26 cellular contexts compared by ENCODE assay signal in the genomic region with DNA sequence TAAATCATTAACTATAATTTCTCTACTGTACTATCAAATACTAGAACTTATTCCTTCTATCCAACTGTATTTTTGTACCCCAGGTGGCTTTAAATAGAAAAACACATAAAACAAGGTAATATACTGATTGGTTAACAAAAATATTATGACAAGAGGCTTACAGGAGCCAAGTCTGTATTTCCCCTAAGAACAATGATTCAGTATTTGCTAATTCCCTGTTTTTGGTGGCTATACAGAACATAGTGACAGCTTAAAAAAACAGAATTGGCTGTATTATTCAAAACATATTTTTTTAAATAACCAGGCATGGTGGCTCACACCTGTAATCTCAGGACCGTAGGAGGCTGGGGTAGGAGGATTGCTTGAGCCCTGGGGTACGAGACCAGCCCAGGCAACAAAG. TPM values are rescaled to one million over a fixed set of nuclear protein-coding genes. Genes with fewer than 3 reads are reported as not detected.
A peak's percentile ranks its signal among the peaks of the same experiment; 100 is the strongest.
DNase-seq lines count a peak whose midpoint lies in the region; ATAC-seq, FAIRE-seq and TF ChIP-seq lines count a peak whose summit lies in the region.
"Had no signal": no experiment of that assay in that cellular context is flagged by ENCODE, and none has a peak within 500 bp of the region (broad histone marks: within the 10 kb centered on the region; RNA-seq: fewer than 3 reads in every experiment).

No MANE protein-coding gene starts in this region.

- H3K4me2 ChIP-seq in HepG2 (ENCODE audit: low read depth, low read length) (no peak overlapping the region), OCI-LY3 (ENCODE audit: low read length) (peak overlapping the region; percentile 60; the same call in 1 of the 2 replicates)

- TF ChIP-seq CTCF in HepG2 (CRISPR knock-in tag; IDR thresholded peaks at IDR 0.05): no peak
- no peak for TF ChIP-seq CTCF in right lobe of liver (IDR thresholded peaks at IDR 0.05)
- TF ChIP-seq CTCF in OCI-LY3 (IDR thresholded peaks at IDR 0.05; ENCODE audit: low read depth, low read length): no peak
- TF ChIP-seq CTCF in esophagus muscularis mucosa (IDR thresholded peaks at IDR 0.05): no peak

- TF ChIP-seq EP300 in HepG2 (IDR thresholded peaks at IDR 0.05; ENCODE audit: low read depth in 2 of 2, low read length in 2 of 2) (no peak), HepG2 (CRISPR knock-in tag; IDR thresholded peaks at IDR 0.05; ENCODE audit: borderline replicate concordance) (no peak), esophagus muscularis mucosa (IDR thresholded peaks at IDR 0.05) (no peak)

- no TSS peak for BruUV-seq in HepG2 (replicated peaks; lab: Mats Ljungman, UMichigan)

- no peak for TF ChIP-seq POLR2A in HepG2 (IDR thresholded peaks at IDR 0.05; ENCODE audit: insufficient read depth in 1 of 2, low read depth in 2 of 2, low read length in 2 of 2)
- TF ChIP-seq POLR2A in right lobe of liver (IDR thresholded peaks at IDR 0.05): no peak
- TF ChIP-seq POLR2A in esophagus muscularis mucosa (IDR thresholded peaks at IDR 0.05; ENCODE audit: low read depth): no peak

- H3K79me2 ChIP-seq in HepG2 (ENCODE audit: insufficient read depth, low read length) (peaks cover 99% of the 10 kb centered on the region), OCI-LY3 (ENCODE audit: low read length) (peaks cover 96% of the 10 kb centered on the region)

- H3K36me3 Mint-ChIP-seq in activated T-cell treated with anti-CD3 and anti-CD28 coated beads, Interleukin-2, amount 50 U/mL, for 24 hours (ENCODE audit: low read depth): peaks cover 26% of the 10 kb centered on the region

- intact Hi-C loops in HepG2 (cut with micrococcal nuclease; ENCODE audit: unreplicated experiment): no loop called here
- intact Hi-C loops in right lobe of liver (cut with DNase I): no loop called here
- intact Hi-C loops in esophagus muscularis mucosa (cut with DNase I): no loop called here

- H3K27me3 ChIP-seq in HepG2 (ENCODE audit: control insufficient read depth in 1 of 2, insufficient read depth in 2 of 2, low read length in 2 of 2): no peaks in the 10 kb centered on the region
- H3K27me3 ChIP-seq in right lobe of liver: no peaks in the 10 kb centered on the region
- no peaks in the 10 kb centered on the region for H3K27me3 ChIP-seq in OCI-LY3 (ENCODE audit: low read depth, low read length)
- no peaks in the 10 kb centered on the region for H3K27me3 ChIP-seq in esophagus muscularis mucosa
- H3K27me3 ChIP-seq: MG63 had no signal

- CTCF ChIA-PET in HepG2 (lab: Yijun Ruan, JAX; ENCODE audit: low intra/inter-chr PET ratio, low total read pairs): no interaction called here

- in situ Hi-C loops in HepG2 (cut with HindIII; ENCODE audit: extremely low pct_ligation_motif_present, low pct_unique_long_range_greater_than_20kb): no loop called here

- H3K4me1 ChIP-seq in HepG2 (ENCODE audit: insufficient read depth, low read length): peaks cover 43% of the 10 kb centered on the region
- H3K4me1 ChIP-seq in right lobe of liver: no peaks in the 10 kb centered on the region
- H3K4me1 ChIP-seq in OCI-LY3 (ENCODE audit: low read length): peaks cover 30% of the 10 kb centered on the region
- peaks cover 4 to 68% (median 60%) of the 10 kb centered on the region in 4 donors for H3K4me1 ChIP-seq in esophagus muscularis mucosa

- H2AFZ ChIP-seq in HepG2 (ENCODE audit: low read length) (no peak overlapping the region), OCI-LY3 (ENCODE audit: low read depth, low read length) (no peak overlapping the region)

- H3K27me3 Mint-ChIP-seq in activated T-cell treated with anti-CD3 and anti-CD28 coated beads, Interleukin-2, amount 50 U/mL, for 24 hours: no peaks in the 10 kb centered on the region
- H3K27me3 Mint-ChIP-seq: CD8-positive, alpha-beta memory T cell had no signal

- TF ChIP-seq RAD21 in HepG2 (CRISPR knock-in tag; IDR thresholded peaks at IDR 0.05): no peak

- no peak for FAIRE-seq in HepG2 (lab: Jason Lieb, UNC)

- H3K9ac ChIP-seq in HepG2 (ENCODE audit: insufficient read depth, low read depth, low read length) (no peak overlapping the region), OCI-LY3 (ENCODE audit: low read length) (no peak overlapping the region)

- H3K4me3 ChIP-seq in HepG2 (replicated peaks in 1 of 3; ENCODE audit: insufficient read depth in 1 of 3, low read depth in 2 of 3, low read length in 3 of 3): no peak overlapping the region
- H3K4me3 ChIP-seq in right lobe of liver: no peak overlapping the region
- no peak overlapping the region for H3K4me3 ChIP-seq in OCI-LY3 (ENCODE audit: low read length)
- H3K4me3 ChIP-seq in esophagus muscularis mucosa: no peak overlapping the region
- H3K4me3 ChIP-seq: MG63 had no signal

- no peak overlapping the region for H3K4me3 Mint-ChIP-seq in activated T-cell treated with anti-CD3 and anti-CD28 coated beads, Interleukin-2, amount 50 U/mL, for 24 hours

- POLR2A ChIA-PET in HepG2 (lab: Yijun Ruan, JAX): interaction anchor here (1.2 kb wide), 1 partner anchor 17 kb away, joined by 3 read pairs; a partner anchor contains a TSS

- H3K4me1 Mint-ChIP-seq in activated T-cell treated with anti-CD3 and anti-CD28 coated beads, Interleukin-2, amount 50 U/mL, for 24 hours (ENCODE audit: low read depth): peaks cover 72% of the 10 kb centered on the region

- H3K27ac Mint-ChIP-seq in activated T-cell treated with anti-CD3 and anti-CD28 coated beads, Interleukin-2, amount 50 U/mL, for 24 hours: no peak overlapping the region

- ATAC-seq in HepG2: no peak
- ATAC-seq in right lobe of liver: no peak

- peaks cover 17% of the 10 kb centered on the region for H3K9me3 Mint-ChIP-seq in activated T-cell treated with anti-CD3 and anti-CD28 coated beads, Interleukin-2, amount 50 U/mL, for 24 hours

- H3K9me3 ChIP-seq in HepG2 (ENCODE audit: low read length): no peaks in the 10 kb centered on the region
- H3K9me3 ChIP-seq in right lobe of liver: peaks cover 0 to 3% (median 0%) of the 10 kb centered on the region in 4 donors
- peaks cover 11% of the 10 kb centered on the region; the same call in 1 of the 2 replicates for H3K9me3 ChIP-seq in OCI-LY3 (ENCODE audit: insufficient read depth, low read length)
- peaks cover 0 to 2% (median 0%) of the 10 kb centered on the region in 4 donors for H3K9me3 ChIP-seq in esophagus muscularis mucosa

- DNase-seq in HepG2 (ENCODE audit: low spot score) (no peak), right lobe of liver (no peak), dermis blood vessel endothelial cell (peak; percentile 38), esophagus muscularis mucosa (ENCODE audit: extremely low spot score) (no peak), LoVo (ENCODE audit: low spot score) (no peak)
- DNase-seq in activated T-cell treated with anti-CD3 and anti-CD28 coated beads, Interleukin-2, amount 50 U/mL, for 24 hours: no peak
- no peak for DNase-seq in stimulated activated CD8-positive, alpha-beta memory T cell treated with anti-CD3 and anti-CD28 coated beads, Interleukin-4, amount 100 ng/mL, for 48 hours
- DNase-seq: 8988T; ACHN; DMS 273 treated with DMSO at 0.1 percent for 48 hours; DMS79; EL; MG63; NCI-H1105 treated with DMSO at 0.1 percent for 48 hours; NCI-H146; NCI-H1930; NCI-H2107; NCI-H446; NCI-H524 treated with DMSO at 0.1 percent for 48 hours; NCI-H774; NK-92 treated with Interleukin-12 subunit alpha and Interleukin-12 subunit beta, amount 100 ng/mL, for 24 hours; SHP77 had no signal

- H4K20me1 ChIP-seq in HepG2 (ENCODE audit: insufficient read depth, low read length) (peaks cover 25% of the 10 kb centered on the region; the same call in 1 of the 2 replicates), OCI-LY3 (ENCODE audit: insufficient read depth, low read length) (peaks cover 76% of the 10 kb centered on the region)

- H3K27ac ChIP-seq in HepG2 (ENCODE audit: extremely low read length, insufficient read depth, low read length) (no peak overlapping the region), right lobe of liver (no peak overlapping the region), OCI-LY3 (ENCODE audit: low read length) (no peak overlapping the region), esophagus muscularis mucosa (replicated peaks in 1 of 4) (no peak overlapping the region)
- H3K27ac ChIP-seq: HL-60, RWPE1 had no signal

- H3K36me3 ChIP-seq in HepG2 (replicated peaks in 1 of 2; ENCODE audit: control insufficient read depth in 1 of 2, insufficient read depth in 2 of 2, low read length in 2 of 2) (no peaks in the 10 kb centered on the region), right lobe of liver (no peaks in the 10 kb centered on the region), OCI-LY3 (replicated peaks; ENCODE audit: low read depth, low read length) (peaks cover 15% of the 10 kb centered on the region), esophagus muscularis mucosa (no peaks in the 10 kb centered on the region)

- 100% methylated on average over 2 of the region's 2 CpGs for WGBS in HepG2 (ENCODE audit: low lambda C conversion rate)
- 66% methylated on average over 2 of the region's 2 CpGs for WGBS in right lobe of liver (ENCODE audit: insufficient coverage, low coverage, low lambda C conversion rate, missing lambda C conversion rate)
- 88% methylated on average over 2 of the region's 2 CpGs for WGBS in esophagus muscularis mucosa

RNA-seq across cellular contexts. Expression of a gene that starts 16.3 kb away (rescaled TPM):
- total RNA-seq in HepG2 (2016; rRNA removed; fragmentation: Illumina TruSeq; extraction: Trizol): 67.4 and 98.4 TPM in 2 replicates
- total RNA-seq in HepG2 (2016; cell fraction: cytosol; rRNA removed; fragmentation: Illumina TruSeq; extraction: Trizol; ENCODE audit: low read depth): 113 and 115 TPM in 2 replicates
- total RNA-seq in HepG2 (2016; cell fraction: insoluble cytoplasmic fraction; rRNA removed; fragmentation: Illumina TruSeq; extraction: Trizol): 65.4 and 98.8 TPM in 2 replicates
- 63.8 and 71.5 TPM in 2 replicates for total RNA-seq in HepG2 (2016; cell fraction: membrane; rRNA removed; fragmentation: Illumina TruSeq; extraction: Trizol)
- total RNA-seq in HepG2 (2016; cell fraction: nucleus; rRNA removed; fragmentation: Illumina TruSeq; extraction: Trizol): 135 and 150 TPM in 2 replicates
- polyA plus RNA-seq in HepG2 (2011; rRNA removed): 100 and 133 TPM in 2 replicates
- polyA plus RNA-seq in HepG2 (2011; cell fraction: cytosol; rRNA removed): 56.6 and 89.3 TPM in 2 replicates
- 46.6 and 69.0 TPM in 2 replicates for polyA plus RNA-seq in HepG2 (2011; cell fraction: nucleus; rRNA removed)
- polyA plus RNA-seq in HepG2 (2012): 176 and 196 TPM in 2 replicates
- polyA plus RNA-seq in HepG2 (2016; cell fraction: cytosol; fragmentation: Illumina TruSeq; extraction: Trizol; ENCODE audit: low read depth): 25.4 and 26.1 TPM in 2 replicates
- polyA plus RNA-seq in HepG2 (2016; cell fraction: insoluble cytoplasmic fraction; fragmentation: Illumina TruSeq; extraction: Trizol; ENCODE audit: low read depth): 104 and 116 TPM in 2 replicates
- 56.9 and 65.1 TPM in 2 replicates for polyA plus RNA-seq in HepG2 (2016; cell fraction: membrane; fragmentation: Illumina TruSeq; extraction: Trizol; ENCODE audit: low read depth)
- 271 and 279 TPM in 2 replicates for polyA plus RNA-seq in HepG2 (2016; cell fraction: nucleus; fragmentation: Illumina TruSeq; extraction: Trizol; ENCODE audit: insufficient read depth, low read depth)
- polyA minus RNA-seq in HepG2 (2011; rRNA and poly(A)+ RNA removed; ENCODE audit: low replicate concordance): 71.7 and 98.5 TPM in 2 replicates
- 85.3 and 110 TPM in 2 replicates for polyA minus RNA-seq in HepG2 (2011; cell fraction: cytosol; rRNA and poly(A)+ RNA removed)
- 103 and 105 TPM in 2 replicates for polyA minus RNA-seq in HepG2 (2011; cell fraction: nucleus; rRNA and poly(A)+ RNA removed)
- total RNA-seq in right lobe of liver: 100 to 1,000 TPM; 126 to 195 (median 177) TPM
- 118 and 312 TPM in 2 replicates for total RNA-seq in dermis blood vessel endothelial cell
- total RNA-seq in esophagus muscularis mucosa: 100 to 1,000 TPM; 214 to 272 (median 251) TPM
